In the genomic region with DNA sequence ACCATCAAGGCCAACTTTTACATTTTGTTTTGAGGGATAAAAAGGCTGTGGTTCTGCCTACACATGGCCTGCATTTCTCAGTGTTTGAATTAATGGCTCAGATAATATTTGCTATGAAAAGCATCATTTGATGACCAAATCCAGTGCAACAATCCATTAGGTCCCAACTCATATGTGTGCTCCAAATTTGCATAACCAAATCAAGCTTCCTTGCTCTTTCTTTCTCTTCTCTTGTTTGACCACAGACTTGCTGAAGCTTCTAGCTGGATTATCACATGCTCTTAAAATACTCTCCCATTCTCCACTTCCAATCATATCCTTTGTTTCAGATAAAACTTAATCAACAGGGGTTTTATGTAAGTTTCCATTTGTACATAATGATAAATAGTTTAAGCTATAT, we compare ENCODE assay signal across 1 cellular context.
TF ChIP-seq lines count a peak whose summit lies in the region.

No MANE protein-coding gene starts in this region.

TF ChIP-seq in GM23338, 12 proteins besides CTCF, POLR2A, EP300 and RAD21 (continued from another document):
- TF ChIP-seq, protein P1, sequence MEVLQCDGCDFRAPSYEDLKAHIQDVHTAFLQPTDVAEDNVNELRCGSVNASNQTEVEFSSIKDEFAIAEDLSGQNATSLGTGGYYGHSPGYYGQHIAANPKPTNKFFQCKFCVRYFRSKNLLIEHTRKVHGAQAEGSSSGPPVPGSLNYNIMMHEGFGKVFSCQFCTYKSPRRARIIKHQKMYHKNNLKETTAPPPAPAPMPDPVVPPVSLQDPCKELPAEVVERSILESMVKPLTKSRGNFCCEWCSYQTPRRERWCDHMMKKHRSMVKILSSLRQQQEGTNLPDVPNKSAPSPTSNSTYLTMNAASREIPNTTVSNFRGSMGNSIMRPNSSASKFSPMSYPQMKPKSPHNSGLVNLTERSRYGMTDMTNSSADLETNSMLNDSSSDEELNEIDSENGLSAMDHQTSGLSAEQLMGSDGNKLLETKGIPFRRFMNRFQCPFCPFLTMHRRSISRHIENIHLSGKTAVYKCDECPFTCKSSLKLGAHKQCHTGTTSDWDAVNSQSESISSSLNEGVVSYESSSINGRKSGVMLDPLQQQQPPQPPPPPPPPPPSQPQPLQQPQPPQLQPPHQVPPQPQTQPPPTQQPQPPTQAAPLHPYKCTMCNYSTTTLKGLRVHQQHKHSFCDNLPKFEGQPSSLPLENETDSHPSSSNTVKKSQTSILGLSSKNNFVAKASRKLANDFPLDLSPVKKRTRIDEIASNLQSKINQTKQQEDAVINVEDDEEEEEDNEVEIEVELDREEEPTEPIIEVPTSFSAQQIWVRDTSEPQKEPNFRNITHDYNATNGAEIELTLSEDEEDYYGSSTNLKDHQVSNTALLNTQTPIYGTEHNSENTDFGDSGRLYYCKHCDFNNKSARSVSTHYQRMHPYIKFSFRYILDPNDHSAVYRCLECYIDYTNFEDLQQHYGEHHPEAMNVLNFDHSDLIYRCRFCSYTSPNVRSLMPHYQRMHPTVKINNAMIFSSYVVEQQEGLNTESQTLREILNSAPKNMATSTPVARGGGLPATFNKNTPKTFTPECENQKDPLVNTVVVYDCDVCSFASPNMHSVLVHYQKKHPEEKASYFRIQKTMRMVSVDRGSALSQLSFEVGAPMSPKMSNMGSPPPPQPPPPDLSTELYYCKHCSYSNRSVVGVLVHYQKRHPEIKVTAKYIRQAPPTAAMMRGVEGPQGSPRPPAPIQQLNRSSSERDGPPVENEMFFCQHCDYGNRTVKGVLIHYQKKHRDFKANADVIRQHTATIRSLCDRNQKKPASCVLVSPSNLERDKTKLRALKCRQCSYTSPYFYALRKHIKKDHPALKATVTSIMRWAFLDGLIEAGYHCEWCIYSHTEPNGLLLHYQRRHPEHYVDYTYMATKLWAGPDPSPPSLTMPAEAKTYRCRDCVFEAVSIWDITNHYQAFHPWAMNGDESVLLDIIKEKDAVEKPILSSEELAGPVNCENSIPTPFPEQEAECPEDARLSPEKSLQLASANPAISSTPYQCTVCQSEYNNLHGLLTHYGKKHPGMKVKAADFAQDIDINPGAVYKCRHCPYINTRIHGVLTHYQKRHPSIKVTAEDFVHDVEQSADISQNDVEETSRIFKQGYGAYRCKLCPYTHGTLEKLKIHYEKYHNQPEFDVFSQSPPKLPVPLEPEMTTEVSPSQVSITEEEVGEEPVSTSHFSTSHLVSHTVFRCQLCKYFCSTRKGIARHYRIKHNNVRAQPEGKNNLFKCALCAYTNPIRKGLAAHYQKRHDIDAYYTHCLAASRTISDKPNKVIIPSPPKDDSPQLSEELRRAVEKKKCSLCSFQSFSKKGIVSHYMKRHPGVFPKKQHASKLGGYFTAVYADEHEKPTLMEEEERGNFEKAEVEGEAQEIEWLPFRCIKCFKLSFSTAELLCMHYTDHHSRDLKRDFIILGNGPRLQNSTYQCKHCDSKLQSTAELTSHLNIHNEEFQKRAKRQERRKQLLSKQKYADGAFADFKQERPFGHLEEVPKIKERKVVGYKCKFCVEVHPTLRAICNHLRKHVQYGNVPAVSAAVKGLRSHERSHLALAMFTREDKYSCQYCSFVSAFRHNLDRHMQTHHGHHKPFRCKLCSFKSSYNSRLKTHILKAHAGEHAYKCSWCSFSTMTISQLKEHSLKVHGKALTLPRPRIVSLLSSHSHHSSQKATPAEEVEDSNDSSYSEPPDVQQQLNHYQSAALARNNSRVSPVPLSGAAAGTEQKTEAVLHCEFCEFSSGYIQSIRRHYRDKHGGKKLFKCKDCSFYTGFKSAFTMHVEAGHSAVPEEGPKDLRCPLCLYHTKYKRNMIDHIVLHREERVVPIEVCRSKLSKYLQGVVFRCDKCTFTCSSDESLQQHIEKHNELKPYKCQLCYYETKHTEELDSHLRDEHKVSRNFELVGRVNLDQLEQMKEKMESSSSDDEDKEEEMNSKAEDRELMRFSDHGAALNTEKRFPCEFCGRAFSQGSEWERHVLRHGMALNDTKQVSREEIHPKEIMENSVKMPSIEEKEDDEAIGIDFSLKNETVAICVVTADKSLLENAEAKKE (CRISPR knock-in tag; IDR thresholded peaks at IDR 0.05) = no peak
- TF ChIP-seq CREB1 (CRISPR knock-in tag; IDR thresholded peaks at IDR 0.05; ENCODE audit: low read depth) (no peak), EZH2 (IDR thresholded peaks at IDR 0.05; ENCODE audit: low read depth, unreplicated experiment) (no peak)
- TF ChIP-seq, protein P2, sequence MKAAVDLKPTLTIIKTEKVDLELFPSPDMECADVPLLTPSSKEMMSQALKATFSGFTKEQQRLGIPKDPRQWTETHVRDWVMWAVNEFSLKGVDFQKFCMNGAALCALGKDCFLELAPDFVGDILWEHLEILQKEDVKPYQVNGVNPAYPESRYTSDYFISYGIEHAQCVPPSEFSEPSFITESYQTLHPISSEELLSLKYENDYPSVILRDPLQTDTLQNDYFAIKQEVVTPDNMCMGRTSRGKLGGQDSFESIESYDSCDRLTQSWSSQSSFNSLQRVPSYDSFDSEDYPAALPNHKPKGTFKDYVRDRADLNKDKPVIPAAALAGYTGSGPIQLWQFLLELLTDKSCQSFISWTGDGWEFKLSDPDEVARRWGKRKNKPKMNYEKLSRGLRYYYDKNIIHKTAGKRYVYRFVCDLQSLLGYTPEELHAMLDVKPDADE (IDR thresholded peaks at IDR 0.05) = no peak
